ENCODE assay signal across 23 cellular contexts in genomic region chr7:73437091-73437490, GRCh38.
"Had no signal": no experiment of that assay in that cellular context is flagged by ENCODE, and none has a peak within 500 bp of the region (broad histone marks: within the 10 kb centered on the region; RNA-seq: fewer than 3 reads in every experiment).

No MANE protein-coding gene starts in this region.

- H3K27me3 Mint-ChIP-seq: activated naive CD8-positive, alpha-beta T cell had no signal

- H3K27ac ChIP-seq: body of pancreas, foreskin keratinocyte, left ventricle myocardium inferior, ovary, right lobe of liver, thyroid gland had no signal

- H3K4me3 ChIP-seq: body of pancreas, left ventricle myocardium inferior, ovary, right lobe of liver, thyroid gland had no signal

- H3K9me3 Mint-ChIP-seq: nephron progenitor cell; T-helper 1 cell treated with Interleukin-12 subunit alpha and Interleukin-12 subunit beta and Interleukin-4 antibody, amounts not matched to agents 30 μg/mL and 1 μg/mL, for 36 hours; WTC11 had no signal

- H3K4me1 ChIP-seq: foreskin keratinocyte, right lobe of liver had no signal

- H3K4me1 Mint-ChIP-seq: WTC11 had no signal

- H3K9me3 ChIP-seq: body of pancreas, ovary, right lobe of liver, thyroid gland had no signal

- H3K27me3 ChIP-seq: body of pancreas, ovary, right lobe of liver, thyroid gland had no signal

- ATAC-seq: activated CD8-positive, alpha-beta T cell treated with anti-CD3 and anti-CD28 coated beads for 36 hours; body of pancreas; foreskin keratinocyte; stimulated activated memory B cell treated with anti-CD40 and anti-IgM and Interleukin-4, amounts not matched to agents 10 μg/mL and 1 μg/mL and 100 μg/mL, for 72 hours had no signal

- H3K4me3 Mint-ChIP-seq: activated CD8-positive, alpha-beta T cell treated with anti-CD3 and anti-CD28 coated beads for 36 hours; activated naive CD8-positive, alpha-beta T cell; nephron progenitor cell; stimulated activated memory B cell treated with anti-CD40 and anti-IgM and Interleukin-4, amounts not matched to agents 10 μg/mL and 1 μg/mL and 100 μg/mL, for 72 hours; T-helper 1 cell treated with Interleukin-12 subunit alpha and Interleukin-12 subunit beta and Interleukin-4 antibody, amounts not matched to agents 30 μg/mL and 1 μg/mL, for 36 hours; WTC11 had no signal

- DNase-seq: activated CD4-positive, alpha-beta T cell treated with anti-CD3 and anti-CD28 coated beads for 48 hours; activated CD8-positive, alpha-beta memory T cell treated with anti-CD3 and anti-CD28 coated beads, Interleukin-2, amount 50 U/mL, for 4 hours; activated CD8-positive, alpha-beta T cell treated with anti-CD3 and anti-CD28 coated beads for 36 hours; activated gamma-delta T cell treated with Interleukin-2 at 50 U/mL for 16 hours; amygdala; body of pancreas; central memory CD4-positive, alpha-beta T cell; cortex of kidney; effector CD8-positive, alpha-beta T cell; foreskin keratinocyte; glutamatergic neuron; hypothalamus; kidney; left ventricle myocardium inferior; nephron progenitor cell; ovary; right lobe of liver; stimulated activated CD4-positive, alpha-beta T cell treated with anti-CD3 and anti-CD28 coated beads, Interleukin-1b, Interleukin-23, amount 100 ng/mL, for 48 hours; thyroid gland had no signal

- H3K36me3 Mint-ChIP-seq: activated naive CD8-positive, alpha-beta T cell had no signal

- H3K36me3 ChIP-seq: ovary had no signal

- H3K27ac Mint-ChIP-seq: activated CD8-positive, alpha-beta T cell treated with anti-CD3 and anti-CD28 coated beads for 36 hours; activated naive CD8-positive, alpha-beta T cell; stimulated activated memory B cell treated with anti-CD40 and anti-IgM and Interleukin-4, amounts not matched to agents 10 μg/mL and 1 μg/mL and 100 μg/mL, for 72 hours; T-helper 1 cell treated with Interleukin-12 subunit alpha and Interleukin-12 subunit beta and Interleukin-4 antibody, amounts not matched to agents 30 μg/mL and 1 μg/mL, for 36 hours had no signal
